21 cellular contexts compared by ENCODE assay signal in genomic region chr18:29439398-29439797, GRCh38.
DNase-seq lines count a peak whose midpoint lies in the region; ATAC-seq and TF ChIP-seq lines count a peak whose summit lies in the region.
"Had no signal": no experiment of that assay in that cellular context is flagged by ENCODE, and none has a peak within 500 bp of the region (broad histone marks: within the 10 kb centered on the region; RNA-seq: fewer than 3 reads in every experiment).

No MANE protein-coding gene starts in this region.

- TF ChIP-seq EP300 in tibial nerve (IDR thresholded peaks at IDR 0.05), result no peak

- H2AFZ ChIP-seq in MM.1S (ENCODE audit: low read length), result no peak overlapping the region
- H2AFZ ChIP-seq in osteoblast (ENCODE audit: low read length), result no peak overlapping the region

- H3K4me2 ChIP-seq in MM.1S (ENCODE audit: low read depth, low read length), result no peak overlapping the region
- H3K4me2 ChIP-seq in osteoblast (ENCODE audit: insufficient read depth, low read length), result no peak overlapping the region

- no peak overlapping the region for H3K4me3 Mint-ChIP-seq in endodermal cell
- H3K4me3 Mint-ChIP-seq: activated CD4-positive, alpha-beta T cell treated with anti-CD3 and anti-CD28 coated beads, Interleukin-2, amount 10 ng/mL, durations not matched to agents 24 days and 14 days; stimulated activated memory B cell treated with anti-CD40 and anti-IgM and Interleukin-4, amounts not matched to agents 10 μg/mL and 1 μg/mL and 100 μg/mL, for 72 hours had no signal

- no peak for TF ChIP-seq POLR2A in tibial nerve (IDR thresholded peaks at IDR 0.05)

- H3K27ac Mint-ChIP-seq in endodermal cell, result no peak overlapping the region
- H3K27ac Mint-ChIP-seq: activated CD4-positive, alpha-beta T cell treated with anti-CD3 and anti-CD28 coated beads, Interleukin-2, amount 10 ng/mL, durations not matched to agents 24 days and 14 days; stimulated activated memory B cell treated with anti-CD40 and anti-IgM and Interleukin-4, amounts not matched to agents 10 μg/mL and 1 μg/mL and 100 μg/mL, for 72 hours had no signal

- no peaks in the 10 kb centered on the region for H3K4me1 Mint-ChIP-seq in endodermal cell
- H3K4me1 Mint-ChIP-seq: activated CD4-positive, alpha-beta T cell treated with anti-CD3 and anti-CD28 coated beads, Interleukin-2, amount 10 ng/mL, durations not matched to agents 24 days and 14 days; stimulated activated memory B cell treated with anti-CD40 and anti-IgM and Interleukin-4, amounts not matched to agents 10 μg/mL and 1 μg/mL and 100 μg/mL, for 72 hours had no signal

- no peaks in the 10 kb centered on the region for H3F3A ChIP-seq in MM.1S (ENCODE audit: insufficient read depth, low read length)

- H3K9ac ChIP-seq in MM.1S (ENCODE audit: low read length), result no peak overlapping the region
- no peak overlapping the region for H3K9ac ChIP-seq in endodermal cell (ENCODE audit: extremely low read depth, low read length, poor library complexity, severe bottlenecking)

- ATAC-seq in mucosa of descending colon, result no peak
- ATAC-seq: GM12878; pancreas; stimulated activated memory B cell treated with anti-CD40 and anti-IgM and Interleukin-4, amounts not matched to agents 10 μg/mL and 1 μg/mL and 100 μg/mL, for 72 hours had no signal

- H3K4me1 ChIP-seq in MM.1S (ENCODE audit: low read length) (no peaks in the 10 kb centered on the region), endodermal cell (ENCODE audit: control insufficient read depth, insufficient read depth, low read length) (no peaks in the 10 kb centered on the region), osteoblast (ENCODE audit: insufficient read depth, low read length) (no peaks in the 10 kb centered on the region), tibial nerve (no peaks in the 10 kb centered on the region), mucosa of descending colon (ENCODE audit: low read depth) (no peaks in the 10 kb centered on the region)
- H3K4me1 ChIP-seq: pancreas, sigmoid colon had no signal

- H3K4me3 ChIP-seq in MM.1S (ENCODE audit: low read length) (no peak overlapping the region), endodermal cell (ENCODE audit: low read length) (no peak overlapping the region), osteoblast (ENCODE audit: insufficient read depth, low read length) (no peak overlapping the region), tibial nerve (no peak overlapping the region), mucosa of descending colon (no peak overlapping the region)
- H3K4me3 ChIP-seq: GM12878, lung, pancreas, sigmoid colon had no signal

- H3K9me3 Mint-ChIP-seq in endodermal cell, result peaks cover 5% of the 10 kb centered on the region

- 88 to 89% methylated on average over 2 of the region's 2 CpGs for WGBS in endodermal cell (ENCODE audit: insufficient coverage in 1 of 2, insufficient read length in 1 of 2), 2 experiments
- WGBS in tibial nerve, 2 donors, result 77 to 83% methylated on average over 2 of the region's 2 CpGs

- no peaks in the 10 kb centered on the region for H4K20me1 ChIP-seq in MM.1S (ENCODE audit: insufficient read depth, low read length)
- no peaks in the 10 kb centered on the region for H4K20me1 ChIP-seq in osteoblast (ENCODE audit: insufficient read depth, low read length)

- H3K9me3 ChIP-seq in MM.1S (replicated peaks; ENCODE audit: insufficient read depth, low read length), result no peaks in the 10 kb centered on the region
- peaks cover 6% of the 10 kb centered on the region for H3K9me3 ChIP-seq in endodermal cell (ENCODE audit: control insufficient read depth, low read length)
- no peaks in the 10 kb centered on the region for H3K9me3 ChIP-seq in osteoblast (ENCODE audit: low read depth, low read length)
- H3K9me3 ChIP-seq in tibial nerve, result no peaks in the 10 kb centered on the region
- H3K9me3 ChIP-seq in mucosa of descending colon, result peaks cover 33% of the 10 kb centered on the region
- H3K9me3 ChIP-seq: sigmoid colon had no signal

- no peaks in the 10 kb centered on the region for H3K79me2 ChIP-seq in MM.1S (ENCODE audit: low read length)
- H3K79me2 ChIP-seq in osteoblast (ENCODE audit: insufficient read depth, low read length), result no peaks in the 10 kb centered on the region

- no peaks in the 10 kb centered on the region for H3K27me3 ChIP-seq in MM.1S (replicated peaks; ENCODE audit: insufficient read depth, low read length)
- no peaks in the 10 kb centered on the region for H3K27me3 ChIP-seq in endodermal cell (ENCODE audit: control insufficient read depth, insufficient read depth, low read length, poor library complexity, severe bottlenecking)
- no peaks in the 10 kb centered on the region for H3K27me3 ChIP-seq in osteoblast (ENCODE audit: insufficient read depth, low read length)
- no peaks in the 10 kb centered on the region for H3K27me3 ChIP-seq in tibial nerve
- H3K27me3 ChIP-seq: pancreas, sigmoid colon had no signal

- no peaks in the 10 kb centered on the region for H3K27me3 Mint-ChIP-seq in endodermal cell (ENCODE audit: insufficient read depth)
- H3K27me3 Mint-ChIP-seq: activated CD4-positive, alpha-beta T cell treated with anti-CD3 and anti-CD28 coated beads, Interleukin-2, amount 10 ng/mL, durations not matched to agents 24 days and 14 days; stimulated activated memory B cell treated with anti-CD40 and anti-IgM and Interleukin-4, amounts not matched to agents 10 μg/mL and 1 μg/mL and 100 μg/mL, for 72 hours had no signal

- no peaks in the 10 kb centered on the region for H3K36me3 ChIP-seq in MM.1S (replicated peaks; ENCODE audit: insufficient read depth, low read length)
- H3K36me3 ChIP-seq in endodermal cell (ENCODE audit: control insufficient read depth, insufficient read depth, low read length), result no peaks in the 10 kb centered on the region
- no peaks in the 10 kb centered on the region for H3K36me3 ChIP-seq in osteoblast (ENCODE audit: insufficient read depth, low read length)
- H3K36me3 ChIP-seq in tibial nerve, result no peaks in the 10 kb centered on the region
- H3K36me3 ChIP-seq in mucosa of descending colon (ENCODE audit: low read depth), result no peaks in the 10 kb centered on the region
- H3K36me3 ChIP-seq: pancreas, sigmoid colon had no signal

- intact Hi-C loops in mucosa of descending colon (cut with DNase I, micrococcal nuclease), result no loop called here

- DNase-seq in MM.1S (no peak), endodermal cell (no peak), osteoblast (ENCODE audit: insufficient read length, low spot score, missing footprints) (no peak), NCI-H1105 (lab: John Stamatoyannopoulos, UW) (no peak), tibial nerve (ENCODE audit: low spot score in 2 of 2) (no peak), mucosa of descending colon (no peak), amniotic stem cell (lab: John Stamatoyannopoulos, UW) (no peak)
- DNase-seq: activated CD4-positive, alpha-beta T cell treated with anti-CD3 and anti-CD28 coated beads, Interleukin-2, amount 10 ng/mL, durations not matched to agents 24 days and 14 days; activated CD8-positive, alpha-beta memory T cell treated with anti-CD3 and anti-CD28 coated beads, Interleukin-2, amount 50 U/mL, for 4 hours; activated gamma-delta T cell; C1 segment of cervical spinal cord; effector memory CD4-positive, alpha-beta T cell; GF-D8; islet precursor cell; NCI-H1092 treated with DMSO at 0.1 percent for 48 hours; pancreas; sigmoid colon had no signal

- H3K36me3 Mint-ChIP-seq in endodermal cell (ENCODE audit: low read depth), result no peaks in the 10 kb centered on the region
- H3K36me3 Mint-ChIP-seq: stimulated activated memory B cell treated with anti-CD40 and anti-IgM and Interleukin-4, amounts not matched to agents 10 μg/mL and 1 μg/mL and 100 μg/mL, for 72 hours had no signal

- H3K9me2 ChIP-seq in MM.1S (replicated peaks; ENCODE audit: insufficient read depth, low read length), result no peaks in the 10 kb centered on the region

- TF ChIP-seq CTCF in C4-2B (conservative IDR thresholded peaks at IDR 0.05) (peak; percentile 31), MM.1S (IDR thresholded peaks at IDR 0.05; ENCODE audit: low read length) (peak; percentile 9; the same call in 1 of the 2 replicates), endodermal cell (conservative IDR thresholded peaks at IDR 0.05) (peak; percentile 63), osteoblast (IDR thresholded peaks at IDR 0.05; ENCODE audit: extremely low read depth, low read depth, low read length) (peak; percentile 38), tibial nerve (IDR thresholded peaks at IDR 0.05) (no peak), mucosa of descending colon (IDR thresholded peaks at IDR 0.05) (no peak)

- no peak overlapping the region for H3K27ac ChIP-seq in C4-2B
- H3K27ac ChIP-seq in MM.1S (ENCODE audit: low read length), result no peak overlapping the region
- no peak overlapping the region for H3K27ac ChIP-seq in endodermal cell (ENCODE audit: low read depth, low read length)
- H3K27ac ChIP-seq in osteoblast (ENCODE audit: low read depth, low read length), result no peak overlapping the region
- no peak overlapping the region for H3K27ac ChIP-seq in tibial nerve
- H3K27ac ChIP-seq: pancreas, sigmoid colon had no signal

Comparison
In these comparisons a context has a peak if more than half of its experiments do, and no peak if none do; other contexts are left out.
1. CTCF ChIP-seq: peak in C4-2B (single experiment), MM.1S (single experiment), endodermal cell (single experiment) and osteoblast (single experiment); none in tibial nerve (0 of 5) and mucosa of descending colon (single experiment).